8 cellular contexts compared by ENCODE assay signal in genomic region chr16:23863511-23864422, GRCh38. TPM values are rescaled to one million over a fixed set of nuclear protein-coding genes. Genes with fewer than 3 reads are reported as not detected.
A peak's percentile ranks its signal among the peaks of the same experiment; 100 is the strongest.
DNase-seq lines count a peak whose midpoint lies in the region; ATAC-seq and TF ChIP-seq lines count a peak whose summit lies in the region.

No MANE protein-coding gene starts in this region.

- H4K20me1 ChIP-seq in MM.1S (ENCODE audit: insufficient read depth, low read length) (no peaks in the 10 kb centered on the region), PC-3 (ENCODE audit: low read length) (no peaks in the 10 kb centered on the region)

- H3K79me2 ChIP-seq in MM.1S (ENCODE audit: low read length) (no peaks in the 10 kb centered on the region), PC-3 (ENCODE audit: low read length) (no peaks in the 10 kb centered on the region)

- H3K36me3 ChIP-seq in MM.1S (replicated peaks; ENCODE audit: insufficient read depth, low read length) (no peaks in the 10 kb centered on the region), SJCRH30 (no peaks in the 10 kb centered on the region), PC-3 (ENCODE audit: low read depth, low read length) (no peaks in the 10 kb centered on the region)

- H3K27me3 ChIP-seq in MM.1S (replicated peaks; ENCODE audit: insufficient read depth, low read length) = 0 out of 2 replicates have a peak, but pooled peaks cover 9% of the 10 kb centered on the region
- no peaks in the 10 kb centered on the region for H3K27me3 ChIP-seq in SJCRH30
- peaks cover 45% of the 10 kb centered on the region for H3K27me3 ChIP-seq in PC-3 (ENCODE audit: low read length)

- H3F3A ChIP-seq in MM.1S (ENCODE audit: insufficient read depth, low read length) (peaks cover 13% of the 10 kb centered on the region), PC-3 (ENCODE audit: low read length, unreplicated experiment) (no peaks in the 10 kb centered on the region)

- peak; percentile 35 for TF ChIP-seq POLR2A in GM18505 (IDR thresholded peaks at IDR 0.05; ENCODE audit: borderline replicate concordance, extremely low read depth, insufficient read depth, insufficient read length)

- H3K9me3 ChIP-seq in MM.1S (replicated peaks; ENCODE audit: insufficient read depth, low read length) (no peaks in the 10 kb centered on the region), SJCRH30 (replicated peaks) (no peaks in the 10 kb centered on the region), PC-3 (ENCODE audit: low read length) (no peaks in the 10 kb centered on the region)

- peak overlapping the region; percentile 88 for H3K4me2 ChIP-seq in MM.1S (ENCODE audit: low read depth, low read length)
- no peak overlapping the region for H3K4me2 ChIP-seq in PC-3 (ENCODE audit: low read length)

- POLR2A ChIA-PET in PC-3 (lab: Charles Lee; ENCODE audit: unreplicated experiment) = no interaction called here

- H3K4me3 ChIP-seq in MM.1S (ENCODE audit: low read length) (peak overlapping the region; percentile 54), SJCRH30 (no peak overlapping the region), PC-3 (ENCODE audit: low read length) (no peak overlapping the region)

- H3K27ac ChIP-seq in MM.1S (ENCODE audit: low read length) (peak overlapping the region; percentile 85), SJCRH30 (no peak overlapping the region), PC-3 (ENCODE audit: low read length) (no peak overlapping the region)

- BruUV-seq in PC-3 (replicated peaks; lab: Mats Ljungman, UMichigan) = no TSS peak

- CTCF ChIA-PET in PC-3 (lab: Charles Lee) = no interaction called here

- DNase-seq in MM.1S (peak; percentile 77), globus pallidus (ENCODE audit: low spot score) (peak; percentile 26), posterior cingulate gyrus (no peak), SJCRH30 (no peak), DMS153 treated with DMSO at 0.1 percent for 48 hours (lab: John Stamatoyannopoulos, UW; ENCODE audit: unreplicated experiment) (no peak), PC-3 (no peak)

- peak overlapping the region; percentile 45 for H2AFZ ChIP-seq in MM.1S (ENCODE audit: low read length)
- no peak overlapping the region for H2AFZ ChIP-seq in PC-3 (ENCODE audit: low read length)

- TF ChIP-seq CTCF in MM.1S (IDR thresholded peaks at IDR 0.05; ENCODE audit: low read length) = no peak
- TF ChIP-seq CTCF in PC-3 (conservative IDR thresholded peaks at IDR 0.05; ENCODE audit: low read depth, low read length) = no peak

- intact Hi-C loops in posterior cingulate gyrus (cut with DNase I) = no loop called here
- intact Hi-C loops in PC-3 (cut with micrococcal nuclease) = no loop called here

- H3K9me2 ChIP-seq in MM.1S (replicated peaks; ENCODE audit: insufficient read depth, low read length) (no peaks in the 10 kb centered on the region), PC-3 (replicated peaks; ENCODE audit: low read length) (no peaks in the 10 kb centered on the region)

- H3K4me1 ChIP-seq in MM.1S (ENCODE audit: low read length) (peaks cover 22% of the 10 kb centered on the region), SJCRH30 (no peaks in the 10 kb centered on the region), PC-3 (ENCODE audit: insufficient read depth, low read length) (no peaks in the 10 kb centered on the region)

- H3K9ac ChIP-seq in MM.1S (ENCODE audit: low read length) = peak overlapping the region; percentile 45; the same call in 1 of the 2 replicates
- no peak overlapping the region for H3K9ac ChIP-seq in PC-3 (ENCODE audit: low read length)

- peak; percentile 80 for ATAC-seq in GM18505 (IDR thresholded peaks at IDR 0.05; ENCODE audit: unreplicated experiment)
- ATAC-seq in GM21723 (IDR thresholded peaks at IDR 0.05; ENCODE audit: unreplicated experiment) = peak; percentile 73
- ATAC-seq in PC-3 = no peak

RNA-seq across cellular contexts. Expression of gene PRKCB, which starts 28.0 kb away (rescaled TPM):
- not detected in 2 replicates for total RNA-seq in SJCRH30 (2014; rRNA removed; shearing (Covaris generic))
- not detected in 2 replicates for total RNA-seq in PC-3 (2014; rRNA removed)

Comparison
In these comparisons a context has a peak if more than half of its experiments do, and no peak if none do; other contexts are left out.
1. DNase-seq: peak in MM.1S (single experiment) and globus pallidus (single experiment); none in posterior cingulate gyrus (0 of 10), SJCRH30 (0 of 2), DMS153 treated with DMSO at 0.1 percent for 48 hours (single experiment) and PC-3 (single experiment).